Comparison of ENCODE assay signal across 18 cellular contexts in genomic region chr17:81489986-81490598, GRCh38. TPM values are rescaled to one million over a fixed set of nuclear protein-coding genes. Genes with fewer than 3 reads are reported as not detected.
DNase-seq lines count a peak whose midpoint lies in the region; ATAC-seq, FAIRE-seq and TF ChIP-seq lines count a peak whose summit lies in the region.
"Had no signal": no experiment of that assay in that cellular context is flagged by ENCODE, and none has a peak within 500 bp of the region (broad histone marks: within the 10 kb centered on the region; RNA-seq: fewer than 3 reads in every experiment).

No MANE protein-coding gene starts in this region.

- no peaks in the 10 kb centered on the region for H3K36me3 Mint-ChIP-seq in activated CD4-positive, alpha-beta T cell treated with anti-CD3 and anti-CD28 coated beads, Interleukin-2, amount 10 ng/mL, durations not matched to agents 7 days and 5 days (ENCODE audit: low read depth)
- H3K36me3 Mint-ChIP-seq in endodermal cell (ENCODE audit: low read depth) = no peaks in the 10 kb centered on the region
- H3K36me3 Mint-ChIP-seq: activated CD8-positive, alpha-beta memory T cell treated with anti-CD3 and anti-CD28 coated beads, Interleukin-2, amount 10 ng/mL, durations not matched to agents 7 days and 5 days had no signal

- no peaks in the 10 kb centered on the region for H3K9me3 Mint-ChIP-seq in activated CD4-positive, alpha-beta T cell treated with anti-CD3 and anti-CD28 coated beads, Interleukin-2, amount 10 ng/mL, durations not matched to agents 7 days and 5 days
- H3K9me3 Mint-ChIP-seq in endodermal cell = no peaks in the 10 kb centered on the region
- H3K9me3 Mint-ChIP-seq: HFFc6 had no signal

- H3K79me1 ChIP-seq in neuronal stem cell (ENCODE audit: low read depth, low read length) = peaks cover 2% of the 10 kb centered on the region

- no peak overlapping the region for H3K4me3 ChIP-seq in endodermal cell (ENCODE audit: low read length)
- no peak overlapping the region for H3K4me3 ChIP-seq in neuronal stem cell (ENCODE audit: low read length in 2 of 2)
- H3K4me3 ChIP-seq: heart right ventricle, smooth muscle cell had no signal

- H4K91ac ChIP-seq in neuronal stem cell (ENCODE audit: low read depth, low read length, poor library complexity) = peak overlapping the region; percentile 28

- peak overlapping the region; percentile 23 for H3K18ac ChIP-seq in neuronal stem cell (ENCODE audit: low read length)

- no peak overlapping the region for H3K4ac ChIP-seq in neuronal stem cell (ENCODE audit: low read length)

- peak overlapping the region; percentile 59 for H3K4me3 Mint-ChIP-seq in activated CD4-positive, alpha-beta T cell treated with anti-CD3 and anti-CD28 coated beads, Interleukin-2, amount 10 ng/mL, durations not matched to agents 7 days and 5 days
- peak overlapping the region; percentile 33 for H3K4me3 Mint-ChIP-seq in endodermal cell
- H3K4me3 Mint-ChIP-seq: activated CD8-positive, alpha-beta memory T cell treated with anti-CD3 and anti-CD28 coated beads, Interleukin-2, amount 10 ng/mL, durations not matched to agents 7 days and 5 days; HFFc6 had no signal

- H3K9me3 ChIP-seq in KOPT-K1 (ENCODE audit: insufficient read depth, low read length, poor library complexity, severe bottlenecking) = no peaks in the 10 kb centered on the region
- no peaks in the 10 kb centered on the region for H3K9me3 ChIP-seq in endodermal cell (ENCODE audit: control insufficient read depth, low read length)
- H3K9me3 ChIP-seq in neuronal stem cell (replicated peaks in 1 of 2; ENCODE audit: control insufficient read depth in 2 of 2, insufficient read depth in 1 of 2, low read depth in 1 of 2, low read length in 2 of 2) = no peaks in the 10 kb centered on the region
- H3K9me3 ChIP-seq: heart right ventricle, neutrophil had no signal

- H3K27me3 ChIP-seq in endodermal cell (ENCODE audit: control insufficient read depth, insufficient read depth, low read length, poor library complexity, severe bottlenecking) (peaks cover 5% of the 10 kb centered on the region), neuronal stem cell (ENCODE audit: control insufficient read depth in 3 of 3, insufficient read depth in 3 of 3, low read depth in 1 of 3, low read length in 3 of 3) (peaks cover 0 to 2% (median 0%) of the 10 kb centered on the region in 3 experiments)

- peak overlapping the region; percentile 58 for H4K8ac ChIP-seq in neuronal stem cell (ENCODE audit: low read depth, low read length)

- no peak overlapping the region for H2BK120ac ChIP-seq in neuronal stem cell (ENCODE audit: low read depth, low read length)

- H3K14ac ChIP-seq in neuronal stem cell (ENCODE audit: low read length) = peak overlapping the region; percentile 32

- no peak for ATAC-seq in HG02840 (IDR thresholded peaks at IDR 0.05; ENCODE audit: low FRiP score, unreplicated experiment)
- ATAC-seq: activated CD8-positive, alpha-beta memory T cell treated with anti-CD3 and anti-CD28 coated beads, Interleukin-2, amount 10 ng/mL, durations not matched to agents 7 days and 5 days; heart right ventricle; left lobe of liver had no signal

- H3K27ac Mint-ChIP-seq in activated CD4-positive, alpha-beta T cell treated with anti-CD3 and anti-CD28 coated beads, Interleukin-2, amount 10 ng/mL, durations not matched to agents 7 days and 5 days = no peak overlapping the region
- peak overlapping the region; percentile 84 for H3K27ac Mint-ChIP-seq in endodermal cell
- H3K27ac Mint-ChIP-seq: HFFc6 had no signal

- H2BK12ac ChIP-seq in neuronal stem cell (ENCODE audit: low read length) = no peak overlapping the region

- H3K9ac ChIP-seq in endodermal cell (ENCODE audit: extremely low read depth, low read length, poor library complexity, severe bottlenecking) = no peak overlapping the region
- H3K9ac ChIP-seq in neuronal stem cell (ENCODE audit: low read depth, low read length, poor library complexity) = peak overlapping the region; percentile 65

- CTCF ChIA-PET in activated CD4-positive, alpha-beta T cell treated with anti-CD3 and anti-CD28 coated beads, Interleukin-2, amount 10 ng/mL, durations not matched to agents 7 days and 5 days (lab: Charles Lee) = interaction anchor here (1.1 to 1.6 kb wide), 2 partner anchors 8 to 34 kb away, joined by 3 read pairs; no protein-coding TSS in a partner anchor

- H2BK15ac ChIP-seq in neuronal stem cell (ENCODE audit: low read length) = peak overlapping the region; percentile 18

- no peak overlapping the region for H3K23ac ChIP-seq in neuronal stem cell (ENCODE audit: low read depth, low read length, poor library complexity)

- FAIRE-seq in urothelium cell line (lab: Jason Lieb, UNC) = no peak

- H3K4me1 ChIP-seq in endodermal cell (ENCODE audit: control insufficient read depth, insufficient read depth, low read length) = no peaks in the 10 kb centered on the region
- H3K4me1 ChIP-seq in neuronal stem cell (ENCODE audit: control insufficient read depth in 2 of 2, insufficient read depth in 1 of 2, low read depth in 1 of 2, low read length in 2 of 2) = peaks cover 20 to 38% of the 10 kb centered on the region in 2 donors

- peaks cover 27% of the 10 kb centered on the region for H3K4me1 Mint-ChIP-seq in activated CD4-positive, alpha-beta T cell treated with anti-CD3 and anti-CD28 coated beads, Interleukin-2, amount 10 ng/mL, durations not matched to agents 7 days and 5 days
- peaks cover 11% of the 10 kb centered on the region for H3K4me1 Mint-ChIP-seq in endodermal cell

- peak overlapping the region; percentile 64 for H2AK5ac ChIP-seq in neuronal stem cell (ENCODE audit: low read depth, low read length)

- TF ChIP-seq CTCF in endodermal cell (conservative IDR thresholded peaks at IDR 0.05) = no peak

- H3K27ac ChIP-seq in KOPT-K1 (ENCODE audit: low read depth, low read length, poor library complexity, severe bottlenecking) (peak overlapping the region; percentile 98), endodermal cell (ENCODE audit: low read depth, low read length) (no peak overlapping the region), neuronal stem cell (replicated peaks; ENCODE audit: low read length) (no peak overlapping the region)
- H3K27ac ChIP-seq: heart right ventricle, neutrophil had no signal

- no peak for DNase-seq in activated CD4-positive, alpha-beta T cell treated with anti-CD3 and anti-CD28 coated beads, Interleukin-2, amount 10 ng/mL, durations not matched to agents 7 days and 5 days
- DNase-seq in activated CD4-positive, alpha-beta T cell treated with anti-CD3 and anti-CD28 coated beads, Interleukin-2, amount 50 U/mL, for 48 hours = no peak
- DNase-seq in endodermal cell = peak; percentile 68
- no peak for DNase-seq in neuronal stem cell (ENCODE audit: low spot score)
- DNase-seq in islet precursor cell = no peak
- DNase-seq in urothelium cell line (ENCODE audit: low spot score) = no peak
- DNase-seq: ACHN; activated CD8-positive, alpha-beta memory T cell treated with anti-CD3 and anti-CD28 coated beads, Interleukin-2, amount 10 ng/mL, durations not matched to agents 7 days and 5 days; HFFc6; NCI-H2029; NCI-H526 treated with DMSO at 0.1 percent for 48 hours had no signal

- 71 to 75% methylated on average over 5 to 7 of the region's 7 CpGs for WGBS in endodermal cell (ENCODE audit: insufficient coverage in 1 of 2, insufficient read length in 1 of 2), 2 experiments
- no CpG with 5 or more reads among the region's 7 CpGs for WGBS in neuronal stem cell (ENCODE audit: extremely low coverage in 2 of 2, insufficient read length in 2 of 2, insufficient replicate concordance in 1 of 2), 2 donors

- POLR2A ChIA-PET in activated CD4-positive, alpha-beta T cell treated with anti-CD3 and anti-CD28 coated beads, Interleukin-2, amount 10 ng/mL, durations not matched to agents 7 days and 5 days (lab: Charles Lee) = no interaction called here

- H3K27me3 Mint-ChIP-seq in activated CD4-positive, alpha-beta T cell treated with anti-CD3 and anti-CD28 coated beads, Interleukin-2, amount 10 ng/mL, durations not matched to agents 7 days and 5 days = peaks cover 9% of the 10 kb centered on the region
- peaks cover 35% of the 10 kb centered on the region for H3K27me3 Mint-ChIP-seq in endodermal cell (ENCODE audit: insufficient read depth)

- H3K36me3 ChIP-seq in KOPT-K1 (ENCODE audit: insufficient read depth, low read length) (no peaks in the 10 kb centered on the region), endodermal cell (ENCODE audit: control insufficient read depth, insufficient read depth, low read length) (no peaks in the 10 kb centered on the region), neuronal stem cell (replicated peaks in 1 of 2; ENCODE audit: control insufficient read depth in 2 of 2, insufficient read depth in 2 of 2, low read length in 2 of 2) (no peaks in the 10 kb centered on the region)
- H3K36me3 ChIP-seq: heart right ventricle, neutrophil had no signal

- H2AFZ ChIP-seq in neuronal stem cell (ENCODE audit: low read length) = peak overlapping the region; percentile 70

- H3K4me2 ChIP-seq in neuronal stem cell (ENCODE audit: insufficient read depth, low read length, poor library complexity, severe bottlenecking) = no peak overlapping the region
- H3K4me2 ChIP-seq: smooth muscle cell had no signal

- peak overlapping the region; percentile 40 for H2BK5ac ChIP-seq in neuronal stem cell (ENCODE audit: low read length)

RNA-seq across cellular contexts. Expression of gene ACTG1, which starts 22.5 kb away (rescaled TPM):
- 1,000 to 10,000 TPM; 4,611 to 5,328 TPM for total RNA-seq in activated CD4-positive, alpha-beta T cell treated with anti-CD3 and anti-CD28 coated beads, Interleukin-2, amount 10 ng/mL, durations not matched to agents 7 days and 5 days
- total RNA-seq in endodermal cell = 1,000 to 10,000 TPM; 4,461 to 5,616 TPM
- polyA plus RNA-seq in endodermal cell (2013, experiment 1 of 2) = 4,463 TPM
- 3,951 TPM for polyA plus RNA-seq in endodermal cell (2013, experiment 2 of 2)
- 5,937 TPM for polyA plus RNA-seq in neuronal stem cell (2013, experiment 1 of 2)
- 5,622 TPM for polyA plus RNA-seq in neuronal stem cell (2013, experiment 2 of 2)

RNA-seq across cellular contexts. Expression of gene FSCN2, which starts 38.1 kb away (rescaled TPM):
- under 1 TPM; 0.22 to 0.33 TPM for total RNA-seq in activated CD4-positive, alpha-beta T cell treated with anti-CD3 and anti-CD28 coated beads, Interleukin-2, amount 10 ng/mL, durations not matched to agents 7 days and 5 days
- total RNA-seq in endodermal cell = 1 to 10 TPM; 1.0 to 1.8 TPM
- polyA plus RNA-seq in endodermal cell (2013, experiment 1 of 2) = 0.50 TPM
- polyA plus RNA-seq in endodermal cell (2013, experiment 2 of 2) = 0.46 TPM
- polyA plus RNA-seq in neuronal stem cell (2013, experiment 1 of 2) = 0.20 TPM
- 0.25 TPM for polyA plus RNA-seq in neuronal stem cell (2013, experiment 2 of 2)
- total RNA-seq: epithelial cell of proximal tubule had no signal
